In genomic region chr1:34781071-34781843, GRCh38 we compare ENCODE assay signal across 9 cellular contexts. TPM values are rescaled to one million over a fixed set of nuclear protein-coding genes. Genes with fewer than 3 reads are reported as not detected.
DNase-seq lines count a peak whose midpoint lies in the region; ATAC-seq and TF ChIP-seq lines count a peak whose summit lies in the region.
"Had no signal": no experiment of that assay in that cellular context is flagged by ENCODE, and none has a peak within 500 bp of the region (broad histone marks: within the 10 kb centered on the region; RNA-seq: fewer than 3 reads in every experiment).

Gene GJB3 (plus strand): TSS chr1:34781214. CDS start chr1:34784763, 3,549 bp downstream.

- ATAC-seq in left ventricle myocardium superior, result no peak
- peak; percentile 55 for ATAC-seq in mucosa of descending colon
- peak; percentile 36 for ATAC-seq in aorta (ENCODE audit: low FRiP score)

- H3K4me1 ChIP-seq in mucosa of descending colon (ENCODE audit: low read depth) (peaks cover 17% of the 10 kb centered on the region), aorta (ENCODE audit: control insufficient read depth in 1 of 2, insufficient read depth in 2 of 2, low read length in 2 of 2) (no peaks in the 10 kb centered on the region), BE2C (no peaks in the 10 kb centered on the region)

- H3K27me3 ChIP-seq in aorta (ENCODE audit: control insufficient read depth in 1 of 2, insufficient read depth in 2 of 2, low read length in 1 of 2) (no peaks in the 10 kb centered on the region), BE2C (peaks cover 16% of the 10 kb centered on the region)

- WGBS in aorta, 2 donors, result 1% methylated on average over 57 to 62 of the region's 62 CpGs

- no peaks in the 10 kb centered on the region for H3K36me3 ChIP-seq in mucosa of descending colon (ENCODE audit: low read depth)
- H3K36me3 ChIP-seq in aorta (ENCODE audit: control insufficient read depth in 1 of 2, insufficient read depth in 2 of 2, low read length in 1 of 2), result no peaks in the 10 kb centered on the region
- H3K36me3 ChIP-seq in BE2C, result no peaks in the 10 kb centered on the region
- H3K36me3 ChIP-seq: neutrophil had no signal

- no peak within 1 kb of the TSS for H3K27ac ChIP-seq in aorta (ENCODE audit: low read depth in 1 of 2, low read length in 2 of 2)
- H3K27ac ChIP-seq: neutrophil had no signal

- DNase-seq in cardiac septum (ENCODE audit: low spot score) (peak; percentile 49), left ventricle myocardium superior (no peak), cardiac fibroblast (ENCODE audit: low read depth in 2 of 2) (no peak), mucosa of descending colon (peak in 2 of 3 donors; percentile 41 to 68), aorta (peak in 1 of 2 donors; percentile 77), T1000 (lab: John Stamatoyannopoulos, UW) (no peak), NCI-H187 (lab: John Stamatoyannopoulos, UW) (no peak), BE2C (no peak)

- TF ChIP-seq CTCF in cardiac fibroblast (IDR thresholded peaks at IDR 0.05; ENCODE audit: low read depth, low read length), result no peak
- TF ChIP-seq CTCF in mucosa of descending colon (IDR thresholded peaks at IDR 0.05), result no peak
- TF ChIP-seq CTCF in BE2C (IDR thresholded peaks at IDR 0.05; ENCODE audit: low read depth, low read length), result no peak

- peak within 1 kb of the TSS; percentile 10 to 15 for H3K4me3 ChIP-seq in cardiac fibroblast (replicated peaks in 1 of 2; ENCODE audit: low read depth in 2 of 2, low read length in 2 of 2)
- peak within 1 kb of the TSS; percentile 14 for H3K4me3 ChIP-seq in mucosa of descending colon
- H3K4me3 ChIP-seq in aorta (ENCODE audit: low read length in 2 of 2), result peak within 1 kb of the TSS; percentile 38 to 42
- no peak within 1 kb of the TSS; the same call in 1 of the 2 replicates for H3K4me3 ChIP-seq in BE2C (ENCODE audit: low read depth, low read length)

- no peaks in the 10 kb centered on the region for H3K9me3 ChIP-seq in mucosa of descending colon
- no peaks in the 10 kb centered on the region for H3K9me3 ChIP-seq in aorta (ENCODE audit: control insufficient read depth, low read length)
- no peaks in the 10 kb centered on the region for H3K9me3 ChIP-seq in BE2C
- H3K9me3 ChIP-seq: neutrophil had no signal

- intact Hi-C loops in cardiac septum (cut with DNase I), result no loop called here
- intact Hi-C loops in left ventricle myocardium superior (cut with micrococcal nuclease), result no loop called here
- intact Hi-C loops in mucosa of descending colon (cut with DNase I, micrococcal nuclease), result no loop called here
- intact Hi-C loops in aorta (cut with DNase I), result no loop called here

RNA-seq across cellular contexts. Expression of gene GJB3, which starts in this region (rescaled TPM):
- total RNA-seq in cardiac septum (not detected), left ventricle myocardium superior (not detected), mucosa of descending colon (1 to 10 TPM; 2.7 to 6.1 (median 4.5) TPM), aorta (under 1 TPM; 0.21 to 0.42 TPM)
- polyA plus RNA-seq in aorta, result 1 to 10 TPM in 1 of 2 donors, not detected in 1; 1.0 TPM
- not detected for polyA plus RNA-seq in BE2C (2012; ENCODE audit: insufficient read depth, insufficient read length, low read depth)

Comparison
In these comparisons a context has a peak if more than half of its experiments do, and no peak if none do; other contexts are left out.
1. Peak in DNase-seq in cardiac septum; RNA of the gene not detected or under 1 TPM.
2. DNase-seq: peak in mucosa of descending colon (2 of 3); none in left ventricle myocardium superior (single experiment), cardiac fibroblast (0 of 2), T1000 (single experiment), NCI-H187 (0 of 2) and BE2C (single experiment).